ENCODE assay signal across 8 cellular contexts in genomic region chr4:10020871-10021676, GRCh38. TPM values are rescaled to one million over a fixed set of nuclear protein-coding genes. Genes with fewer than 3 reads are reported as not detected.
A peak's percentile ranks its signal among the peaks of the same experiment; 100 is the strongest.
DNase-seq lines count a peak whose midpoint lies in the region; ATAC-seq, FAIRE-seq and TF ChIP-seq lines count a peak whose summit lies in the region.

SLC2A9 (minus strand) TSS chr4:10021497; CDS start chr4:10021429, 68 bp downstream.

- no peak within 1 kb of the TSS for H3K23ac ChIP-seq in IMR-90 (ENCODE audit: low read depth, low read length)

- peak within 1 kb of the TSS; percentile 4; the same call in 1 of the 2 replicates for H3K4ac ChIP-seq in IMR-90 (ENCODE audit: low read depth, low read length)

- peak; percentile 49 for FAIRE-seq in HepG2 (lab: Jason Lieb, UNC)

- TF ChIP-seq POLR2A in IMR-90 (IDR thresholded peaks at IDR 0.05; ENCODE audit: low read depth, low read length) (no peak), HepG2 (IDR thresholded peaks at IDR 0.05; ENCODE audit: insufficient read depth in 1 of 2, low read depth in 2 of 2, low read length in 2 of 2) (peak in 1 of 2 experiments; percentile 82; a peak in 2 of 4 replicates), suprapubic skin (IDR thresholded peaks at IDR 0.05) (no peak)

- dilution Hi-C loops in IMR-90 (cut with HindIII; ENCODE audit: low sequenced_read_pairs, unreplicated experiment) = no loop called here

- intact Hi-C loops in IMR-90 (cut with micrococcal nuclease) = no loop called here
- intact Hi-C loops in HepG2 (cut with micrococcal nuclease; ENCODE audit: unreplicated experiment) = no loop called here
- intact Hi-C loops in posterior vena cava (cut with DNase I) = no loop called here

- H3K56ac ChIP-seq in IMR-90 (ENCODE audit: extremely low read depth, insufficient read depth, low read length) = no peak within 1 kb of the TSS

- BruUV-seq in IMR-90 (replicated peaks; lab: Mats Ljungman, UMichigan) = no TSS peak
- BruUV-seq in HepG2 (replicated peaks; lab: Mats Ljungman, UMichigan) = TSS peak; percentile 53

- POLR2A ChIA-PET in IMR-90 (lab: Charles Lee; ENCODE audit: unreplicated experiment) (no interaction called here), HepG2 (lab: Yijun Ruan, JAX) (interaction anchor here (0.7 to 2.1 kb wide), 6 partner anchors 11 to 100 kb away, joined by 3 to 11 read pairs (median 4); partner anchors contain the start of gene WDR1)

- H2BK20ac ChIP-seq in IMR-90 (ENCODE audit: low read depth, low read length) = no peak within 1 kb of the TSS

- H3K79me2 ChIP-seq in HepG2 (ENCODE audit: insufficient read depth, low read length) = peaks cover 45% of the 10 kb centered on the region

- peak within 1 kb of the TSS; percentile 44 for H2AK9ac ChIP-seq in IMR-90 (replicated peaks; ENCODE audit: low read depth, low read length, poor library complexity)

- no peak for DNase-seq in IMR-90
- peak; percentile 63 for DNase-seq in choroid plexus epithelial cell (ENCODE audit: low read depth)
- DNase-seq in HepG2 (ENCODE audit: low spot score) = peak; percentile 77
- peak in 1 of 2 donors; percentile 77 for DNase-seq in suprapubic skin (ENCODE audit: low spot score in 2 of 2)
- no peak for DNase-seq in posterior vena cava (ENCODE audit: low spot score)
- no peak for DNase-seq in activated CD4-positive, CD25-positive, alpha-beta regulatory T cell (lab: John Stamatoyannopoulos, UW)
- no peak for DNase-seq in islet precursor cell
- DNase-seq in inferior parietal cortex (ENCODE audit: extremely low spot score) = no peak

- H3K9ac ChIP-seq in IMR-90 (ENCODE audit: low read depth, low read length) (no peak within 1 kb of the TSS), HepG2 (ENCODE audit: insufficient read depth, low read depth, low read length) (peak within 1 kb of the TSS; percentile 82)

- peak in 1 of 2 experiments; percentile 72; a peak in 2 of 4 replicates for TF ChIP-seq EP300 in HepG2 (IDR thresholded peaks at IDR 0.05; ENCODE audit: low read depth in 2 of 2, low read length in 2 of 2)
- TF ChIP-seq EP300 in HepG2 (CRISPR knock-in tag; IDR thresholded peaks at IDR 0.05; ENCODE audit: borderline replicate concordance) = 0 out of 2 replicates have a peak, but pooled peaks have one; percentile 27
- TF ChIP-seq EP300 in suprapubic skin (IDR thresholded peaks at IDR 0.05) = no peak

- H3K4me3 ChIP-seq in IMR-90 (ENCODE audit: insufficient read depth, low read depth, low read length) (no peak within 1 kb of the TSS), choroid plexus epithelial cell (ENCODE audit: low read depth, low read length) (peak within 1 kb of the TSS; percentile 1), HepG2 (replicated peaks in 1 of 3; ENCODE audit: insufficient read depth in 1 of 3, low read depth in 2 of 3, low read length in 3 of 3) (peak within 1 kb of the TSS; percentile 57 to 77 (median 63)), suprapubic skin (peak within 1 kb of the TSS; percentile 20)

- CTCF ChIA-PET in IMR-90 (lab: Yijun Ruan, JAX) = no interaction called here
- CTCF ChIA-PET in HepG2 (lab: Yijun Ruan, JAX; ENCODE audit: low intra/inter-chr PET ratio, low total read pairs) = no interaction called here

- H3K27ac ChIP-seq in IMR-90 (ENCODE audit: insufficient read depth, low read length) (no peak within 1 kb of the TSS), HepG2 (ENCODE audit: extremely low read length, insufficient read depth, low read length) (peak within 1 kb of the TSS; percentile 89), suprapubic skin (peak within 1 kb of the TSS; percentile 83)

- no peak for TF ChIP-seq RAD21 in IMR-90 (IDR thresholded peaks at IDR 0.05; ENCODE audit: low read length)
- no peak for TF ChIP-seq RAD21 in HepG2 (CRISPR knock-in tag; IDR thresholded peaks at IDR 0.05)

- WGBS in IMR-90 (ENCODE audit: extremely low coverage in 2 of 2, insufficient read length in 1 of 2), 2 experiments = 61% methylated on average over 2 of the region's 17 CpGs; no CpG with 5 or more reads in 1 of the 2 experiments
- 2% methylated on average over 9 of the region's 17 CpGs for WGBS in HepG2 (ENCODE audit: low lambda C conversion rate)
- 45% methylated on average over 13 of the region's 17 CpGs for WGBS in suprapubic skin

- no peak within 1 kb of the TSS; the same call in 1 of the 2 replicates for H3K4me2 ChIP-seq in IMR-90 (ENCODE audit: low read depth, low read length)
- peak within 1 kb of the TSS; percentile 85 for H3K4me2 ChIP-seq in HepG2 (ENCODE audit: low read depth, low read length)

- H4K5ac ChIP-seq in IMR-90 (ENCODE audit: low read depth, low read length) = peak within 1 kb of the TSS; percentile 39; the same call in 1 of the 2 replicates

- no peak within 1 kb of the TSS; the same call in 1 of the 2 replicates for H4K91ac ChIP-seq in IMR-90 (ENCODE audit: insufficient read depth, low read depth, low read length)

- no peak within 1 kb of the TSS; the same call in 1 of the 2 replicates for H2BK120ac ChIP-seq in IMR-90 (ENCODE audit: low read depth, low read length)

- H3K18ac ChIP-seq in IMR-90 (ENCODE audit: low read depth, low read length) = peak within 1 kb of the TSS; percentile 37; the same call in 1 of the 2 replicates

- TF ChIP-seq CTCF in IMR-90 (conservative IDR thresholded peaks at IDR 0.05; ENCODE audit: low read depth, low read length) (no peak), choroid plexus epithelial cell (conservative IDR thresholded peaks at IDR 0.05; ENCODE audit: low read depth, low read length) (no peak), HepG2 (CRISPR knock-in tag; IDR thresholded peaks at IDR 0.05) (peak; percentile 27; the same call in 1 of the 2 replicates), suprapubic skin (IDR thresholded peaks at IDR 0.05) (no peak)

- H3K4me1 ChIP-seq in IMR-90 (ENCODE audit: control insufficient read depth, insufficient read depth, low read length) (peaks cover 7% of the 10 kb centered on the region; the same call in 1 of the 2 replicates), HepG2 (ENCODE audit: insufficient read depth, low read length) (peaks cover 96% of the 10 kb centered on the region), suprapubic skin (peaks cover 59% of the 10 kb centered on the region)

- peaks cover 11% of the 10 kb centered on the region for H3K9me1 ChIP-seq in IMR-90 (ENCODE audit: insufficient read depth, low read length)

- peak within 1 kb of the TSS; percentile 28 to 72; a peak in 3 of 4 replicates for H4K8ac ChIP-seq in IMR-90 (ENCODE audit: low read depth in 2 of 2, low read length in 2 of 2)

- H3K9me3 ChIP-seq in IMR-90 (ENCODE audit: control insufficient read depth, insufficient read depth, low read length) (no peaks in the 10 kb centered on the region), HepG2 (ENCODE audit: low read length) (no peaks in the 10 kb centered on the region), suprapubic skin (no peaks in the 10 kb centered on the region)

- H4K20me1 ChIP-seq in IMR-90 (ENCODE audit: insufficient read depth, low read length) (no peaks in the 10 kb centered on the region), HepG2 (ENCODE audit: insufficient read depth, low read length) (no peaks in the 10 kb centered on the region)

- in situ Hi-C loops in IMR-90 (cut with MboI; ENCODE audit: low sequenced_read_pairs) = no loop called here
- in situ Hi-C loops in HepG2 (cut with HindIII; ENCODE audit: extremely low pct_ligation_motif_present, low pct_unique_long_range_greater_than_20kb) = no loop called here

- no peaks in the 10 kb centered on the region for H3K27me3 ChIP-seq in IMR-90 (ENCODE audit: control insufficient read depth, insufficient read depth, low read length)
- H3K27me3 ChIP-seq in HepG2 (ENCODE audit: control insufficient read depth in 1 of 2, insufficient read depth in 2 of 2, low read length in 2 of 2) = no peaks in the 10 kb centered on the region
- H3K27me3 ChIP-seq in suprapubic skin = no peaks in the 10 kb centered on the region

- no peak within 1 kb of the TSS for H2BK15ac ChIP-seq in IMR-90 (ENCODE audit: low read depth, low read length)

- H3K14ac ChIP-seq in IMR-90 (replicated peaks; ENCODE audit: low read depth, low read length) = no peak within 1 kb of the TSS

- ATAC-seq in IMR-90 (ENCODE audit: low read depth) (no peak), HepG2 (peak; percentile 71)

- peak within 1 kb of the TSS; percentile 47 for H2AFZ ChIP-seq in IMR-90 (replicated peaks; ENCODE audit: low read length, poor library complexity)
- H2AFZ ChIP-seq in HepG2 (ENCODE audit: low read length) = no peak within 1 kb of the TSS

- H2BK5ac ChIP-seq in IMR-90 (ENCODE audit: low read depth, low read length, poor library complexity, severe bottlenecking) = no peak within 1 kb of the TSS

- no peaks in the 10 kb centered on the region for H3K79me1 ChIP-seq in IMR-90 (ENCODE audit: low read depth in 1 of 2, low read length in 2 of 2)

- peak within 1 kb of the TSS; percentile 44 for H2AK5ac ChIP-seq in IMR-90 (ENCODE audit: low read depth, low read length)

- H3K36me3 ChIP-seq in IMR-90 (ENCODE audit: control insufficient read depth, insufficient read depth, low read length) (no peaks in the 10 kb centered on the region), HepG2 (replicated peaks in 1 of 2; ENCODE audit: control insufficient read depth in 1 of 2, insufficient read depth in 2 of 2, low read length in 2 of 2) (peaks cover 3 to 11% of the 10 kb centered on the region in 2 experiments; a peak in 2 of 5 replicates), suprapubic skin (no peaks in the 10 kb centered on the region)

RNA-seq across cellular contexts. Expression of gene SLC2A9, which starts in this region (rescaled TPM):
- total RNA-seq in IMR-90 (2012; rRNA removed) (0.56 and 0.72 TPM in 2 replicates), HepG2 (2016; rRNA removed; fragmentation: Illumina TruSeq; extraction: Trizol) (19.9 and 36.2 TPM in 2 replicates), suprapubic skin (1 to 10 TPM; 3.5 to 9.2 (median 8.1) TPM), posterior vena cava (10 to 100 TPM in 1 of 2 donors, 1 to 10 TPM in 1; 8.4 to 10.3 TPM)
- polyA plus RNA-seq in IMR-90 (2012; rRNA removed) (1.0 and 2.1 TPM in 2 replicates), HepG2 (2011; rRNA removed) (42.3 and 51.0 TPM in 2 replicates)
- polyA plus RNA-seq in IMR-90 (2012; cell fraction: cytosol; rRNA removed) = 1.2 and 1.3 TPM in 2 replicates
- 1.6 and 1.8 TPM in 2 replicates for polyA plus RNA-seq in IMR-90 (2012; cell fraction: nucleus; rRNA removed; ENCODE audit: low replicate concordance)
- total RNA-seq in HepG2 (2016; cell fraction: cytosol; rRNA removed; fragmentation: Illumina TruSeq; extraction: Trizol; ENCODE audit: low read depth) = 11.2 and 13.2 TPM in 2 replicates
- 20.2 and 36.6 TPM in 2 replicates for total RNA-seq in HepG2 (2016; cell fraction: insoluble cytoplasmic fraction; rRNA removed; fragmentation: Illumina TruSeq; extraction: Trizol)
- total RNA-seq in HepG2 (2016; cell fraction: membrane; rRNA removed; fragmentation: Illumina TruSeq; extraction: Trizol) = 16.6 and 18.8 TPM in 2 replicates
- total RNA-seq in HepG2 (2016; cell fraction: nucleus; rRNA removed; fragmentation: Illumina TruSeq; extraction: Trizol) = 46.8 and 63.5 TPM in 2 replicates
- polyA plus RNA-seq in HepG2 (2011; cell fraction: cytosol; rRNA removed) = 40.4 and 40.5 TPM in 2 replicates
- polyA plus RNA-seq in HepG2 (2011; cell fraction: nucleus; rRNA removed) = 78.3 and 78.9 TPM in 2 replicates
- 38.0 and 55.5 TPM in 2 replicates for polyA plus RNA-seq in HepG2 (2012)
- polyA plus RNA-seq in HepG2 (2016; cell fraction: cytosol; fragmentation: Illumina TruSeq; extraction: Trizol; ENCODE audit: low read depth) = 5.7 and 8.5 TPM in 2 replicates
- 16.8 and 19.2 TPM in 2 replicates for polyA plus RNA-seq in HepG2 (2016; cell fraction: insoluble cytoplasmic fraction; fragmentation: Illumina TruSeq; extraction: Trizol; ENCODE audit: low read depth)
- 11.8 and 13.9 TPM in 2 replicates for polyA plus RNA-seq in HepG2 (2016; cell fraction: membrane; fragmentation: Illumina TruSeq; extraction: Trizol; ENCODE audit: low read depth)
- polyA plus RNA-seq in HepG2 (2016; cell fraction: nucleus; fragmentation: Illumina TruSeq; extraction: Trizol; ENCODE audit: insufficient read depth, low read depth) = 32.8 and 34.3 TPM in 2 replicates
- 0.09 and 127 TPM in 2 replicates for polyA minus RNA-seq in HepG2 (2011; rRNA and poly(A)+ RNA removed; ENCODE audit: low replicate concordance)
- 35.6 and 44.8 TPM in 2 replicates for polyA minus RNA-seq in HepG2 (2011; cell fraction: cytosol; rRNA and poly(A)+ RNA removed)
- polyA minus RNA-seq in HepG2 (2011; cell fraction: nucleus; rRNA and poly(A)+ RNA removed) = 124 and 142 TPM in 2 replicates

Comparison
In these comparisons a context has a peak if more than half of its experiments do, and no peak if none do; other contexts are left out.
1. DNase-seq: peak in choroid plexus epithelial cell (single experiment) and HepG2 (single experiment); none in IMR-90 (single experiment), posterior vena cava (single experiment), activated CD4-positive, CD25-positive, alpha-beta regulatory T cell (0 of 4), islet precursor cell (single experiment) and inferior parietal cortex (single experiment).